8 cellular contexts compared by ENCODE assay signal in the genomic region with DNA sequence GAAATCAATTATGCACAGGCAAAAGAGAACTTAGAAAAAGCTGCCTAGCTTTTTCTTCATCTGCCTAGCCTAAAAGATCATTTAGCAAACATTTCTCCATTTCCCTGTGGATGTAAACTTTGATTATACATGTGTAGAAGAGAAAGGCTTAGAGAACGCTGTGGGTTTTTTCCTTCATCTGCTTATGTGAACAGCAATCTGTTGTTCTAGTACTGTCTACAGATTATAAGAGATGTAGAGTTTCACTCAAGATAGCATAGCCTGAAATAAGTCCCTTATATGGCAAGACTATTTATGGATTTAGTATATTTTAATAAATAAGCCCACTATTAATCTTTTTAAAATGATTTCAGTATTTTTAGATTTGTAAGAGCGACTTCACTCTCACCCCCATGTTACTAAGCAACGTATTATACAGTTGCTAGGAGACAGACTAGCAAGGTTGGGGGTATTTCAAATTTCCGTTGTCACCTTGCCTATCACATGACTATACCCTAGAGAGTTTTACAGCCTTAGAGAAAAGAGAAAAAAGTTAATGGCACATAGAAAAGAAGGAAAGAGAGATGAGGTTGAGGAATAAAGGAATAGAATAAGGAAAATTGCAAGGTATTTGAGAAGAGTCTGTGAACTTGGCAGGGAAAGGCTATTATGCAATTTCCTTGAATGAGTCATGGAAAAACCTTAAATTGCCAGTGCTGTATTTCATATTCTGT. TPM values are rescaled to one million over a fixed set of nuclear protein-coding genes. Genes with fewer than 3 reads are reported as not detected.
DNase-seq lines count a peak whose midpoint lies in the region; ATAC-seq, FAIRE-seq and TF ChIP-seq lines count a peak whose summit lies in the region.

No MANE protein-coding gene starts in this region.

- no peaks in the 10 kb centered on the region for H3K9me3 ChIP-seq in tibial nerve

- no peak for TF ChIP-seq POLR2A in tibial nerve (IDR thresholded peaks at IDR 0.05)

- intact Hi-C loops in dorsolateral prefrontal cortex (cut with DNase I) = loop anchor here in 1 of 2 donors (2.0 kb wide), 1 partner anchor 14 kb away; no protein-coding TSS in a partner anchor

- TF ChIP-seq CTCF in dorsolateral prefrontal cortex (IDR thresholded peaks at IDR 0.05 in 54 of 56, conservative IDR thresholded peaks at IDR 0.05 in 2 of 56; ENCODE audit: low read depth in 1 of 56, partially characterized antibody in 56 of 56) = no peak
- TF ChIP-seq CTCF in tibial nerve (IDR thresholded peaks at IDR 0.05) = no peak

- TF ChIP-seq EP300 in tibial nerve (IDR thresholded peaks at IDR 0.05) = peak in 1 of 2 donors; percentile 69

- 8% methylated on average over 4 of the region's 4 CpGs for WGBS in tibial nerve, 2 donors

- no peaks in the 10 kb centered on the region for H3K36me3 ChIP-seq in tibial nerve

- H3K4me3 ChIP-seq in dorsolateral prefrontal cortex = peak overlapping the region in 34 of 59 donors; percentile 1 to 49 (median 15)
- no peak overlapping the region for H3K4me3 ChIP-seq in tibial nerve

- no peak for ATAC-seq in HG02588 (IDR thresholded peaks at IDR 0.05; ENCODE audit: unreplicated experiment)

- DNase-seq in GF-D8 (lab: John Stamatoyannopoulos, UW) (peak; percentile 70), NCI-H1092 (lab: John Stamatoyannopoulos, UW) (peak; percentile 73), SHP77 treated with DMSO at 0.1 percent for 48 hours (lab: John Stamatoyannopoulos, UW) (peak; percentile 49), dorsolateral prefrontal cortex (no peak), medulla oblongata (ENCODE audit: extremely low spot score) (peak; percentile 76), tibial nerve (ENCODE audit: low spot score in 2 of 2) (peak in 1 of 2 donors; percentile 61), GM19239 (ENCODE audit: insufficient read length, low spot score) (no peak)

- H3K27ac ChIP-seq in dorsolateral prefrontal cortex (peak overlapping the region; percentile 26 to 95 (median 85)), tibial nerve (peak overlapping the region in 3 of 4 donors; percentile 45 to 78 (median 65))

- peaks cover 0 to 44% (median 19%) of the 10 kb centered on the region in 4 donors for H3K4me1 ChIP-seq in tibial nerve

- H3K27me3 ChIP-seq in dorsolateral prefrontal cortex (no peaks in the 10 kb centered on the region), tibial nerve (no peaks in the 10 kb centered on the region)

- no peak for FAIRE-seq in GM19239 (lab: Jason Lieb, UNC)

RNA-seq across cellular contexts. Expression of a gene that starts 12.2 kb away (rescaled TPM):
- 1,000 to 10,000 TPM in 11 of 120 experiments, 100 to 1,000 TPM in 109; 197 to 1,976 (median 609) TPM for total RNA-seq in dorsolateral prefrontal cortex
- 100 to 1,000 TPM; 264 to 402 (median 307) TPM for total RNA-seq in tibial nerve

Comparison
In these comparisons a context has a peak if more than half of its experiments do, and no peak if none do; other contexts are left out.
1. DNase-seq: peak in GF-D8 (single experiment), NCI-H1092 (single experiment), SHP77 treated with DMSO at 0.1 percent for 48 hours (single experiment) and medulla oblongata (single experiment); none in dorsolateral prefrontal cortex (0 of 10) and GM19239 (single experiment).
2. H3K4me3 ChIP-seq: peak in dorsolateral prefrontal cortex (34 of 59); none in tibial nerve (0 of 4).